ENCODE assay signal across 15 cellular contexts in genomic region chr4:38046735-38047487, GRCh38.
A peak's percentile ranks its signal among the peaks of the same experiment; 100 is the strongest.
DNase-seq lines count a peak whose midpoint lies in the region; ATAC-seq and TF ChIP-seq lines count a peak whose summit lies in the region.
"Had no signal": no experiment of that assay in that cellular context is flagged by ENCODE, and none has a peak within 500 bp of the region (broad histone marks: within the 10 kb centered on the region; RNA-seq: fewer than 3 reads in every experiment).

No MANE protein-coding gene starts in this region.

- H3K4me1 ChIP-seq in GM23338 (ENCODE audit: insufficient read depth): no peaks in the 10 kb centered on the region
- no peaks in the 10 kb centered on the region for H3K4me1 ChIP-seq in fibroblast of lung (ENCODE audit: control insufficient read depth, extremely low read depth, insufficient read depth, low read length)

- H2AFZ ChIP-seq in GM23338 (no peak overlapping the region), fibroblast of lung (ENCODE audit: low read length) (no peak overlapping the region)
- H2AFZ ChIP-seq: GM23248 had no signal

- H3K4me2 ChIP-seq in GM23338: no peak overlapping the region
- H3K4me2 ChIP-seq in fibroblast of lung (ENCODE audit: extremely low read depth, insufficient read depth, low read length): no peak overlapping the region

- H3K27me3 ChIP-seq in GM23338 (ENCODE audit: insufficient read depth): no peaks in the 10 kb centered on the region
- H3K27me3 ChIP-seq in fibroblast of lung (ENCODE audit: control insufficient read depth, insufficient read depth, low read length): no peaks in the 10 kb centered on the region

- H3K9ac ChIP-seq in fibroblast of lung (ENCODE audit: insufficient read depth, low read length): no peak overlapping the region
- H3K9ac ChIP-seq: GM23248 had no signal

- no peak overlapping the region for H3K27ac ChIP-seq in GM23338 (ENCODE audit: low read depth)
- H3K27ac ChIP-seq in fibroblast of lung (ENCODE audit: insufficient read depth, low read length): no peak overlapping the region
- H3K27ac ChIP-seq: GM23248, RWPE1 had no signal

- H3K4me1 Mint-ChIP-seq in GM23338: peaks cover 11% of the 10 kb centered on the region; the same call in 2 of the 3 replicates
- peaks cover 0 to 1% (median 0%) of the 10 kb centered on the region in 4 donors for H3K4me1 Mint-ChIP-seq in naive thymus-derived CD8-positive, alpha-beta T cell
- H3K4me1 Mint-ChIP-seq: activated naive CD8-positive, alpha-beta T cell treated with anti-CD3 and anti-CD28 coated beads, Interleukin-2, amount 50 U/mL, for 24 hours had no signal

- POLR2A ChIA-PET in naive thymus-derived CD8-positive, alpha-beta T cell (lab: Charles Lee): no interaction called here

- H3K79me2 ChIP-seq in GM23338 (replicated peaks; ENCODE audit: insufficient read depth) (no peaks in the 10 kb centered on the region), fibroblast of lung (ENCODE audit: control insufficient read depth, insufficient read depth, low read length) (no peaks in the 10 kb centered on the region)

- H3K27me3 Mint-ChIP-seq in GM23338 (ENCODE audit: insufficient read depth, low read depth, poor library complexity): no peaks in the 10 kb centered on the region
- no peaks in the 10 kb centered on the region for H3K27me3 Mint-ChIP-seq in naive thymus-derived CD8-positive, alpha-beta T cell
- H3K27me3 Mint-ChIP-seq: activated naive CD8-positive, alpha-beta T cell treated with anti-CD3 and anti-CD28 coated beads, Interleukin-2, amount 50 U/mL, for 24 hours; effector memory CD8-positive, alpha-beta T cell; IgD-negative memory B cell had no signal

- H3F3A ChIP-seq in GM23338 (replicated peaks; ENCODE audit: low read depth): no peaks in the 10 kb centered on the region

- 0 out of 4 replicates have a peak, but pooled peaks of 1 of the 2 experiments have one; percentile 5 for TF ChIP-seq CTCF in GM23338 (conservative IDR thresholded peaks at IDR 0.05; ENCODE audit: low read depth in 2 of 2)
- no peak for TF ChIP-seq CTCF in fibroblast of lung (conservative IDR thresholded peaks at IDR 0.05 in 1 of 2, IDR thresholded peaks at IDR 0.05 in 1 of 2; ENCODE audit: low read depth in 1 of 2, low read length in 2 of 2)
- TF ChIP-seq CTCF in omental fat pad (IDR thresholded peaks at IDR 0.05): no peak

- H3K36me3 ChIP-seq in GM23338 (ENCODE audit: insufficient read depth) (peaks cover 17% of the 10 kb centered on the region), fibroblast of lung (ENCODE audit: control insufficient read depth, insufficient read depth, low read length) (no peaks in the 10 kb centered on the region)

- H4K20me1 ChIP-seq in GM23338 (replicated peaks; ENCODE audit: insufficient read depth) (no peaks in the 10 kb centered on the region), fibroblast of lung (ENCODE audit: control insufficient read depth, extremely low read depth, insufficient read depth, low read length) (no peaks in the 10 kb centered on the region)

- H3K9me3 ChIP-seq in fibroblast of lung (ENCODE audit: control insufficient read depth, insufficient read depth, low read depth, low read length): no peaks in the 10 kb centered on the region

- peak overlapping the region; percentile 84 for H3K27ac Mint-ChIP-seq in GM23338
- peak overlapping the region in 2 of 10 donors; percentile 4 to 43 for H3K27ac Mint-ChIP-seq in naive thymus-derived CD8-positive, alpha-beta T cell
- H3K27ac Mint-ChIP-seq: activated naive CD8-positive, alpha-beta T cell treated with anti-CD3 and anti-CD28 coated beads, Interleukin-2, amount 50 U/mL, for 24 hours; IgD-negative memory B cell had no signal

- peaks cover 34% of the 10 kb centered on the region for H3K36me3 Mint-ChIP-seq in GM23338 (ENCODE audit: low read depth)
- H3K36me3 Mint-ChIP-seq in naive thymus-derived CD8-positive, alpha-beta T cell: peaks cover 5 to 78% (median 31%) of the 10 kb centered on the region in 3 donors

- H3K4me3 ChIP-seq in GM23338: no peak overlapping the region
- no peak overlapping the region for H3K4me3 ChIP-seq in fibroblast of lung (replicated peaks in 1 of 4; ENCODE audit: control extremely low read depth in 1 of 4, insufficient read depth in 1 of 4, low read depth in 3 of 4, low read length in 4 of 4)
- H3K4me3 ChIP-seq: GM23248 had no signal

- no peaks in the 10 kb centered on the region for H3K9me2 ChIP-seq in GM23338 (ENCODE audit: insufficient read depth)

- no peaks in the 10 kb centered on the region for H3K9me3 Mint-ChIP-seq in GM23338
- H3K9me3 Mint-ChIP-seq in naive thymus-derived CD8-positive, alpha-beta T cell: no peaks in the 10 kb centered on the region
- H3K9me3 Mint-ChIP-seq: activated naive CD8-positive, alpha-beta T cell treated with anti-CD3 and anti-CD28 coated beads, Interleukin-2, amount 50 U/mL, for 24 hours; effector memory CD8-positive, alpha-beta T cell; IgD-negative memory B cell had no signal

- DNase-seq in GM23338 (ENCODE audit: low spot score): peak; percentile 67
- DNase-seq in NCI-H2029 treated with DMSO at 0.1 percent for 48 hours (lab: John Stamatoyannopoulos, UW): peak; percentile 26
- peak; percentile 22 to 51 for DNase-seq in fibroblast of lung (ENCODE audit: low read depth in 2 of 2)
- no peak for DNase-seq in omental fat pad (ENCODE audit: low spot score)
- DNase-seq in activated CD4-positive, alpha-beta T cell treated with anti-CD3 and anti-CD28 coated beads for 1 hour: no peak
- DNase-seq in naive thymus-derived CD8-positive, alpha-beta T cell: no peak
- DNase-seq in effector CD4-positive, alpha-beta T cell: no peak
- no peak for DNase-seq in activated CD4-positive, alpha-beta T cell treated with anti-CD3 and anti-CD28 coated beads for 4 hours
- DNase-seq: activated CD8-positive, alpha-beta memory T cell treated with anti-CD3 and anti-CD28 coated beads, Interleukin-2, amount 50 U/mL, for 4 hours; activated naive CD8-positive, alpha-beta T cell treated with anti-CD3 and anti-CD28 coated beads, Interleukin-2, amount 50 U/mL, for 24 hours; effector memory CD8-positive, alpha-beta T cell; GM23248; stimulated activated CD4-positive, alpha-beta T cell treated with anti-CD3 and anti-CD28 coated beads, Interleukin-12 subunit alpha, Interleukin-12 subunit beta, amount 100 ng/mL, for 4 hours had no signal

- peak; percentile 96 for ATAC-seq in GM23338
- peak; percentile 50 for ATAC-seq in omental fat pad (ENCODE audit: low FRiP score)
- no peak for ATAC-seq in naive thymus-derived CD8-positive, alpha-beta T cell
- ATAC-seq: activated naive CD8-positive, alpha-beta T cell treated with anti-CD3 and anti-CD28 coated beads, Interleukin-2, amount 50 U/mL, for 24 hours; effector memory CD8-positive, alpha-beta T cell had no signal

- H3K4me3 Mint-ChIP-seq in GM23338: no peak overlapping the region
- H3K4me3 Mint-ChIP-seq in naive thymus-derived CD8-positive, alpha-beta T cell: no peak overlapping the region
- H3K4me3 Mint-ChIP-seq: activated naive CD8-positive, alpha-beta T cell treated with anti-CD3 and anti-CD28 coated beads, Interleukin-2, amount 50 U/mL, for 24 hours; effector memory CD8-positive, alpha-beta T cell; IgD-negative memory B cell had no signal

Comparison
In these comparisons a context has a peak if more than half of its experiments do, and no peak if none do; other contexts are left out.
1. ATAC-seq: peak in GM23338 (single experiment) and omental fat pad (single experiment); none in naive thymus-derived CD8-positive, alpha-beta T cell (0 of 2).
2. DNase-seq: peak in GM23338 (single experiment), NCI-H2029 treated with DMSO at 0.1 percent for 48 hours (single experiment) and fibroblast of lung (2 of 2); none in omental fat pad (single experiment), activated CD4-positive, alpha-beta T cell treated with anti-CD3 and anti-CD28 coated beads for 1 hour (single experiment), naive thymus-derived CD8-positive, alpha-beta T cell (0 of 10), effector CD4-positive, alpha-beta T cell (single experiment) and activated CD4-positive, alpha-beta T cell treated with anti-CD3 and anti-CD28 coated beads for 4 hours (0 of 2).